In the genomic region with DNA sequence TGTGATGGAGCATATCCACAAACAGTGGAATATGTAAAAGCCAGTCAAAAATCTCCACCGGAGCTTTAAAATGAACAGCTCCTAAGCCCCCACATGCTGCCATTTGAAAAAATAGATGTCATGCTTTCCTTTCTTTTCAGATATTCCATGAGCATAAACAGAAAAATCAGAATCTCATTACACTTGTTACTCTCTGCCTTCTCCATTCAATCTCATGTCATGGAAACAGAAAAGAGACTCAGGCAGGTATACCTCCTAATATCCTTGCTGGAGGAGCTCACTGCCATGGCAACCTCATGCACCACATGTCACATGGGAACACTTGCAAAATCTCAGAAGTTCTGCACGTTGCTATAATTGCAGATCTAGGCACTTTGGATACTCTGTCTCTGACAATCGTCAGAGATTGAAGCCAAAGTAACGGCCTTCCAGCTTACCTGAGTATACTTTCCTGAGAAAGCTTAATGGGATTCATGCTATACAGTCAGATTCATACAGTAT, we compare ENCODE assay signal across 21 cellular contexts.
"Had no signal": no experiment of that assay in that cellular context is flagged by ENCODE, and none has a peak within 500 bp of the region (broad histone marks: within the 10 kb centered on the region; RNA-seq: fewer than 3 reads in every experiment).

No MANE protein-coding gene starts in this region.

- H3K27ac ChIP-seq: left ventricle myocardium inferior, neutrophil, ovary, prostate gland, right atrium auricular region, suprapubic skin, uterus had no signal

- H3K27ac Mint-ChIP-seq: activated CD4-positive, alpha-beta memory T cell treated with anti-CD3 and anti-CD28 coated beads, Interleukin-2, amount 10 ng/mL, durations not matched to agents 7 days and 5 days; activated CD4-positive, alpha-beta T cell treated with anti-CD3 and anti-CD28 coated beads, Interleukin-2, amount 10 ng/mL, durations not matched to agents 24 days and 14 days; activated naive CD8-positive, alpha-beta T cell treated with anti-CD3 and anti-CD28 coated beads, Interleukin-2, amount 50 U/mL, for 24 hours; dendritic cell treated with granulocyte-macrophage colony-stimulating factor and Interleukin-4, amounts not matched to agents 40 ng/mL and 50 ng/mL, for 4 days; natural killer cell treated with Interleukin-12 subunit alpha and Interleukin-12 subunit beta and Interleukin-15 and Interleukin-18, amount 100 ng/mL, for 72 hours; stimulated activated effector memory CD8-positive, alpha-beta T cell treated with anti-CD3 and anti-CD28 coated beads, Interleukin-12 subunit alpha, Interleukin-12 subunit beta, amount 100 ng/mL, for 72 hours; stimulated activated naive CD8-positive, alpha-beta T cell treated with anti-CD3 and anti-CD28 coated beads, Interleukin-15, amount 100 ng/mL, for 72 hours had no signal

- H3K9me3 Mint-ChIP-seq: activated CD4-positive, alpha-beta memory T cell treated with anti-CD3 and anti-CD28 coated beads, Interleukin-2, amount 10 ng/mL, durations not matched to agents 7 days and 5 days; dendritic cell treated with granulocyte-macrophage colony-stimulating factor and Interleukin-4, amounts not matched to agents 40 ng/mL and 50 ng/mL, for 4 days; mesothelial cell of epicardium had no signal

- H3K27me3 Mint-ChIP-seq: activated CD4-positive, alpha-beta memory T cell treated with anti-CD3 and anti-CD28 coated beads, Interleukin-2, amount 10 ng/mL, durations not matched to agents 7 days and 5 days; activated CD4-positive, alpha-beta T cell treated with anti-CD3 and anti-CD28 coated beads, Interleukin-2, amount 10 ng/mL, durations not matched to agents 24 days and 14 days; dendritic cell treated with granulocyte-macrophage colony-stimulating factor and Interleukin-4, amounts not matched to agents 40 ng/mL and 50 ng/mL, for 4 days; natural killer cell treated with Interleukin-12 subunit alpha and Interleukin-12 subunit beta and Interleukin-15 and Interleukin-18, amount 100 ng/mL, for 72 hours; stimulated activated naive CD8-positive, alpha-beta T cell treated with anti-CD3 and anti-CD28 coated beads, Interleukin-15, amount 100 ng/mL, for 72 hours had no signal

- H3K36me3 Mint-ChIP-seq: mesothelial cell of epicardium; natural killer cell treated with Interleukin-12 subunit alpha and Interleukin-12 subunit beta and Interleukin-15 and Interleukin-18, amount 100 ng/mL, for 72 hours; stimulated activated effector memory CD8-positive, alpha-beta T cell treated with anti-CD3 and anti-CD28 coated beads, Interleukin-12 subunit alpha, Interleukin-12 subunit beta, amount 100 ng/mL, for 72 hours had no signal

- H3K9me3 ChIP-seq: left ventricle myocardium inferior, neutrophil, ovary, prostate gland, right atrium auricular region, suprapubic skin, tibial nerve, uterus had no signal

- DNase-seq: activated CD4-positive, alpha-beta memory T cell treated with anti-CD3 and anti-CD28 coated beads, Interleukin-2, amount 10 ng/mL, durations not matched to agents 7 days and 5 days; activated CD4-positive, alpha-beta T cell treated with anti-CD3 and anti-CD28 coated beads, Interleukin-2, amount 10 ng/mL, durations not matched to agents 24 days and 14 days; activated gamma-delta T cell; activated naive CD4-positive, alpha-beta T cell treated with anti-CD3 and anti-CD28 coated beads, Interleukin-2, amount 50 U/mL, for 16 hours; activated naive CD8-positive, alpha-beta T cell treated with anti-CD3 and anti-CD28 coated beads, Interleukin-2, amount 50 U/mL, for 24 hours; effector CD4-positive, alpha-beta T cell; hippocampal formation; left ventricle myocardium inferior; ovary; stimulated activated CD4-positive, alpha-beta T cell treated with anti-CD3 and anti-CD28 coated beads, Interleukin-1b, Interleukin-23, amount 100 ng/mL, for 48 hours; stimulated activated naive CD8-positive, alpha-beta T cell treated with anti-CD3 and anti-CD28 coated beads, Interleukin-15, amount 100 ng/mL, for 72 hours; uterus had no signal

- H3K36me3 ChIP-seq: left ventricle myocardium inferior, neutrophil, ovary, prostate gland, right atrium auricular region, suprapubic skin, tibial nerve, uterus had no signal

- H3K4me3 Mint-ChIP-seq: activated CD4-positive, alpha-beta memory T cell treated with anti-CD3 and anti-CD28 coated beads, Interleukin-2, amount 10 ng/mL, durations not matched to agents 7 days and 5 days; activated CD4-positive, alpha-beta T cell treated with anti-CD3 and anti-CD28 coated beads, Interleukin-2, amount 10 ng/mL, durations not matched to agents 24 days and 14 days; activated naive CD8-positive, alpha-beta T cell treated with anti-CD3 and anti-CD28 coated beads, Interleukin-2, amount 50 U/mL, for 24 hours; dendritic cell treated with granulocyte-macrophage colony-stimulating factor and Interleukin-4, amounts not matched to agents 40 ng/mL and 50 ng/mL, for 4 days; mesothelial cell of epicardium; natural killer cell treated with Interleukin-12 subunit alpha and Interleukin-12 subunit beta and Interleukin-15 and Interleukin-18, amount 100 ng/mL, for 72 hours; stimulated activated effector memory CD8-positive, alpha-beta T cell treated with anti-CD3 and anti-CD28 coated beads, Interleukin-12 subunit alpha, Interleukin-12 subunit beta, amount 100 ng/mL, for 72 hours; stimulated activated naive CD8-positive, alpha-beta T cell treated with anti-CD3 and anti-CD28 coated beads, Interleukin-15, amount 100 ng/mL, for 72 hours had no signal

- H3K27me3 ChIP-seq: neutrophil, ovary, right atrium auricular region, suprapubic skin, tibial nerve, uterus had no signal

- H3K4me3 ChIP-seq: left ventricle myocardium inferior, ovary, prostate gland, right atrium auricular region, suprapubic skin, tibial nerve, uterus had no signal

- H3K4me1 Mint-ChIP-seq: activated CD4-positive, alpha-beta memory T cell treated with anti-CD3 and anti-CD28 coated beads, Interleukin-2, amount 10 ng/mL, durations not matched to agents 7 days and 5 days; activated CD4-positive, alpha-beta T cell treated with anti-CD3 and anti-CD28 coated beads, Interleukin-2, amount 10 ng/mL, durations not matched to agents 24 days and 14 days; activated naive CD8-positive, alpha-beta T cell treated with anti-CD3 and anti-CD28 coated beads, Interleukin-2, amount 50 U/mL, for 24 hours; stimulated activated effector memory CD8-positive, alpha-beta T cell treated with anti-CD3 and anti-CD28 coated beads, Interleukin-12 subunit alpha, Interleukin-12 subunit beta, amount 100 ng/mL, for 72 hours; stimulated activated naive CD8-positive, alpha-beta T cell treated with anti-CD3 and anti-CD28 coated beads, Interleukin-15, amount 100 ng/mL, for 72 hours had no signal
